15 cellular contexts compared by ENCODE assay signal in genomic region chr1:154614887-154615286, GRCh38. TPM values are rescaled to one million over a fixed set of nuclear protein-coding genes. Genes with fewer than 3 reads are reported as not detected.
DNase-seq lines count a peak whose midpoint lies in the region; ATAC-seq and TF ChIP-seq lines count a peak whose summit lies in the region.
"Had no signal": no experiment of that assay in that cellular context is flagged by ENCODE, and none has a peak within 500 bp of the region (broad histone marks: within the 10 kb centered on the region; RNA-seq: fewer than 3 reads in every experiment).

No MANE protein-coding gene starts in this region.

- H3K9me3 ChIP-seq in endodermal cell (ENCODE audit: control insufficient read depth, low read length), result no peaks in the 10 kb centered on the region
- H3K9me3 ChIP-seq: BLaER1 treated with 17β-estradiol and CSF1 and Interleukin-3, amounts not matched to agents 10 nM and 100 nM; ovary had no signal

- peak overlapping the region; percentile 23 for H3K4me3 Mint-ChIP-seq in natural killer cell treated with Interleukin-12 subunit alpha and Interleukin-12 subunit beta and Interleukin-15 and Interleukin-18, amount 100 ng/mL, for 72 hours
- H3K4me3 Mint-ChIP-seq in natural killer cell (no peak overlapping the region), WTC11 (no peak overlapping the region), endodermal cell (no peak overlapping the region)

- no peak overlapping the region for H3K27ac ChIP-seq in endodermal cell (ENCODE audit: low read depth, low read length)
- H3K27ac ChIP-seq: BLaER1 treated with 17β-estradiol and CSF1 and Interleukin-3, amounts not matched to agents 10 nM and 100 nM; ovary had no signal

- H3K36me3 Mint-ChIP-seq in natural killer cell treated with Interleukin-12 subunit alpha and Interleukin-12 subunit beta and Interleukin-15 and Interleukin-18, amount 100 ng/mL, for 72 hours, result no peaks in the 10 kb centered on the region
- H3K36me3 Mint-ChIP-seq in natural killer cell, result no peaks in the 10 kb centered on the region
- no peaks in the 10 kb centered on the region for H3K36me3 Mint-ChIP-seq in WTC11
- no peaks in the 10 kb centered on the region for H3K36me3 Mint-ChIP-seq in endodermal cell (ENCODE audit: low read depth)

- no peak overlapping the region for H3K9ac ChIP-seq in endodermal cell (ENCODE audit: extremely low read depth, low read length, poor library complexity, severe bottlenecking)
- H3K9ac ChIP-seq: BLaER1 treated with 17β-estradiol and CSF1 and Interleukin-3, amounts not matched to agents 10 nM and 100 nM had no signal

- no peak for TF ChIP-seq CTCF in natural killer cell (IDR thresholded peaks at IDR 0.05)
- TF ChIP-seq CTCF in WTC11 (IDR thresholded peaks at IDR 0.05), result no peak
- peak; percentile 63 for TF ChIP-seq CTCF in endodermal cell (conservative IDR thresholded peaks at IDR 0.05)

- peaks cover 13 to 28% of the 10 kb centered on the region in 2 donors for H3K4me1 Mint-ChIP-seq in natural killer cell treated with Interleukin-12 subunit alpha and Interleukin-12 subunit beta and Interleukin-15 and Interleukin-18, amount 100 ng/mL, for 72 hours (ENCODE audit: low read depth in 2 of 2)
- H3K4me1 Mint-ChIP-seq in natural killer cell, result peaks cover 6 to 12% of the 10 kb centered on the region in 2 donors
- peaks cover 59% of the 10 kb centered on the region for H3K4me1 Mint-ChIP-seq in WTC11
- H3K4me1 Mint-ChIP-seq in endodermal cell, result peaks cover 44% of the 10 kb centered on the region

- peaks cover 23% of the 10 kb centered on the region for H3K4me1 ChIP-seq in endodermal cell (ENCODE audit: control insufficient read depth, insufficient read depth, low read length)

- H3K27ac Mint-ChIP-seq in natural killer cell treated with Interleukin-12 subunit alpha and Interleukin-12 subunit beta and Interleukin-15 and Interleukin-18, amount 100 ng/mL, for 72 hours, result peak overlapping the region in 1 of 2 donors; percentile 28
- H3K27ac Mint-ChIP-seq in natural killer cell (no peak overlapping the region), WTC11 (peak overlapping the region; percentile 53; the same call in 1 of the 2 replicates), endodermal cell (peak overlapping the region; percentile 22)

- intact Hi-C loops in natural killer cell (cut with micrococcal nuclease), result no loop called here

- H3K36me3 ChIP-seq in endodermal cell (ENCODE audit: control insufficient read depth, insufficient read depth, low read length), result peaks cover 4% of the 10 kb centered on the region
- H3K36me3 ChIP-seq: ovary had no signal

- CTCF ChIA-PET in WTC11 (lab: Charles Lee), result interaction anchor here (1.1 to 1.7 kb wide), 3 partner anchors 10 to 73 kb away, joined by 3 to 4 read pairs (median 4); no protein-coding TSS in a partner anchor

- no peaks in the 10 kb centered on the region for H3K27me3 Mint-ChIP-seq in natural killer cell treated with Interleukin-12 subunit alpha and Interleukin-12 subunit beta and Interleukin-15 and Interleukin-18, amount 100 ng/mL, for 72 hours
- H3K27me3 Mint-ChIP-seq in natural killer cell (ENCODE audit: low read depth in 2 of 2) (no peaks in the 10 kb centered on the region), WTC11 (ENCODE audit: low read depth) (no peaks in the 10 kb centered on the region), endodermal cell (ENCODE audit: insufficient read depth) (peaks cover 3% of the 10 kb centered on the region)

- H3K4me3 ChIP-seq in endodermal cell (ENCODE audit: low read length), result no peak overlapping the region
- H3K4me3 ChIP-seq: BLaER1 treated with 17β-estradiol and CSF1 and Interleukin-3, amounts not matched to agents 10 nM and 100 nM; ovary had no signal

- 81 to 86% methylated on average over 3 to 6 of the region's 6 CpGs for WGBS in endodermal cell (ENCODE audit: insufficient coverage in 1 of 2, insufficient read length in 1 of 2), 2 experiments

- no peak for ATAC-seq in natural killer cell treated with Interleukin-12 subunit alpha and Interleukin-12 subunit beta and Interleukin-15 and Interleukin-18, amount 100 ng/mL, for 72 hours
- ATAC-seq in natural killer cell (no peak), WTC11 (peak; percentile 70), GM18867 (IDR thresholded peaks at IDR 0.05; ENCODE audit: unreplicated experiment) (no peak)

- POLR2A ChIA-PET in WTC11 (lab: Charles Lee), result no interaction called here

- no peaks in the 10 kb centered on the region for H3K27me3 ChIP-seq in endodermal cell (ENCODE audit: control insufficient read depth, insufficient read depth, low read length, poor library complexity, severe bottlenecking)
- H3K27me3 ChIP-seq: BLaER1 treated with 17β-estradiol and CSF1 and Interleukin-3, amounts not matched to agents 10 nM and 100 nM; ovary had no signal

- no peak for DNase-seq in natural killer cell treated with Interleukin-12 subunit alpha and Interleukin-12 subunit beta and Interleukin-15 and Interleukin-18, amount 100 ng/mL, for 72 hours (ENCODE audit: low spot score)
- DNase-seq in natural killer cell (no peak), WTC11 (ENCODE audit: low spot score) (peak; percentile 24), endodermal cell (peak; percentile 67), NCI-H524 treated with DMSO at 0.1 percent for 48 hours (lab: John Stamatoyannopoulos, UW) (no peak), C1 segment of cervical spinal cord (lab: John Stamatoyannopoulos, UW) (no peak)
- DNase-seq: activated gamma-delta T cell, glutamatergic neuron, islet precursor cell, NCI-H1694 treated with DMSO at 0.1 percent for 48 hours, NCI-H510A treated with DMSO at 0.1 percent for 48 hours, ovary had no signal

- H3K9me3 Mint-ChIP-seq in natural killer cell treated with Interleukin-12 subunit alpha and Interleukin-12 subunit beta and Interleukin-15 and Interleukin-18, amount 100 ng/mL, for 72 hours, result no peaks in the 10 kb centered on the region
- H3K9me3 Mint-ChIP-seq in natural killer cell (no peaks in the 10 kb centered on the region), WTC11 (no peaks in the 10 kb centered on the region), endodermal cell (no peaks in the 10 kb centered on the region)

TF ChIP-seq in WTC11, 78 proteins besides CTCF, POLR2A, EP300 and RAD21 (continues in another document):
- no peak for TF ChIP-seq ZNF416 (CRISPR knock-in tag; IDR thresholded peaks at IDR 0.05)
- TF ChIP-seq GRHL2 (CRISPR knock-in tag; IDR thresholded peaks at IDR 0.05; ENCODE audit: insufficient replicate concordance, severe bottlenecking), result no peak
- TF ChIP-seq HMGXB4 (CRISPR knock-in tag; IDR thresholded peaks at IDR 0.05), result no peak
- TF ChIP-seq SMAD4 (CRISPR knock-in tag; IDR thresholded peaks at IDR 0.05), result no peak
- no peak for TF ChIP-seq MXD4 (CRISPR knock-in tag; IDR thresholded peaks at IDR 0.05; ENCODE audit: borderline replicate concordance)
- TF ChIP-seq ZBTB43 (CRISPR knock-in tag; IDR thresholded peaks at IDR 0.05), result no peak
- no peak for TF ChIP-seq SOX15 (CRISPR knock-in tag; IDR thresholded peaks at IDR 0.05)
- no peak for TF ChIP-seq MAX (CRISPR knock-in tag; IDR thresholded peaks at IDR 0.05)
- TF ChIP-seq HMGA2 (CRISPR knock-in tag; IDR thresholded peaks at IDR 0.05), result no peak

RNA-seq across cellular contexts. Expression of gene ADAR, which starts 6.9 kb away (rescaled TPM):
- total RNA-seq in natural killer cell treated with Interleukin-12 subunit alpha and Interleukin-12 subunit beta and Interleukin-15 and Interleukin-18, amount 100 ng/mL, for 72 hours, result 100 to 1,000 TPM; 232 to 257 TPM
- 100 to 1,000 TPM; 260 to 281 (median 265) TPM for total RNA-seq in natural killer cell
- total RNA-seq in WTC11 (2021), result 208 to 221 TPM (median 215 TPM) in 3 replicates
- 100 to 1,000 TPM; 148 to 166 TPM for total RNA-seq in endodermal cell
- 90.5 TPM for polyA plus RNA-seq in endodermal cell (2013, experiment 1 of 2)
- 91.7 TPM for polyA plus RNA-seq in endodermal cell (2013, experiment 2 of 2)

RNA-seq across cellular contexts. Expression of gene CHRNB2, which starts 47.3 kb away (rescaled TPM):
- not detected for total RNA-seq in natural killer cell treated with Interleukin-12 subunit alpha and Interleukin-12 subunit beta and Interleukin-15 and Interleukin-18, amount 100 ng/mL, for 72 hours
- total RNA-seq in natural killer cell (not detected), WTC11 (2021) (1.6 to 1.7 TPM (median 1.7 TPM) in 3 replicates), endodermal cell (under 1 TPM; 0.18 to 0.55 TPM)
- 3.6 TPM for polyA plus RNA-seq in endodermal cell (2013, experiment 1 of 2)
- 3.1 TPM for polyA plus RNA-seq in endodermal cell (2013, experiment 2 of 2)
- total RNA-seq: subcutaneous adipose tissue had no signal

RNA-seq across cellular contexts. Expression of gene UBE2Q1, which starts 56.4 kb away (rescaled TPM):
- total RNA-seq in natural killer cell treated with Interleukin-12 subunit alpha and Interleukin-12 subunit beta and Interleukin-15 and Interleukin-18, amount 100 ng/mL, for 72 hours, result 100 to 1,000 TPM in 1 of 2 donors, 10 to 100 TPM in 1; 95.2 to 123 TPM
- total RNA-seq in natural killer cell, result 100 to 1,000 TPM; 100 to 137 (median 112) TPM
- total RNA-seq in WTC11 (2021), result 60.8 to 62.7 TPM (median 61.6 TPM) in 3 replicates
- total RNA-seq in endodermal cell, result 10 to 100 TPM; 83.0 to 94.7 TPM
- 80.8 TPM for polyA plus RNA-seq in endodermal cell (2013, experiment 1 of 2)
- polyA plus RNA-seq in endodermal cell (2013, experiment 2 of 2), result 55.1 TPM

Comparison
In these comparisons a context has a peak if more than half of its experiments do, and no peak if none do; other contexts are left out.
1. DNase-seq: peak in WTC11 (single experiment) and endodermal cell (single experiment); none in natural killer cell treated with Interleukin-12 subunit alpha and Interleukin-12 subunit beta and Interleukin-15 and Interleukin-18, amount 100 ng/mL, for 72 hours (single experiment), natural killer cell (single experiment), NCI-H524 treated with DMSO at 0.1 percent for 48 hours (single experiment) and C1 segment of cervical spinal cord (0 of 14).
2. H3K27ac Mint-ChIP-seq: peak in WTC11 (single experiment) and endodermal cell (single experiment); none in natural killer cell (0 of 2).